Comparison of ENCODE assay signal across 8 cellular contexts in the genomic region with DNA sequence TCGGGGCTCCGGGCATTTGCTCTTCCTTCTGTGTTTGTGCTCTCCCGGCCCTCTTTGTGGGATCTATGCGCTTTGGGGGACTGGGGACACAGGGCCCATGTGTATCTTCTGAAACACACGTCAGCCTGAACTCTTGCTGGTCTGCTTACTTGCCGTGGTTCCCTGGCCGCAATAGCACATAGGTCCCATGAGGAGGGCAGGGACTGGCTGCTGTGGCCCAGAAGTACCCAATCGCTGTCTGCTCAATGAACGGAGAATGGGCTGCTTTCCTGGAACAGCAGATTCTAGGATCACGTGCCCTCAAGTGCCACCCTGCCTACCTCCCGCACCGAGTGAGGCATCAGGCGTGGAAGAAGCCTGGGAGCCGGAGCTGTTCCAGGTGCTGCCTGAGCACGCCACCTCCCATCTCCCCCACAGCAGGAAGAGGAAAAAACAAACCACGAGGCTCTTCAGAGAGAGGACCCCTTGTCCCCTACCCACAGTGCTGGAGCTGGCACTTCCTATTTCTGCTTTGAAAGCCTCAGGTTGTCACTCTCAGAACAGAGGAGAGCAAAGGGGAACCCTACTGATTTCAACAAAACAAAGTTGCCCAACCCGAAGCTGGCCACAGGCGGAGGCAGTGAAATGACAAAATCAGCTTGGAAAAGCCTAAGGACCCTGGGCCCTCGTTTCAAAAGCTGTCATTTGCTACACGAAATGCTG. TPM values are rescaled to one million over a fixed set of nuclear protein-coding genes. Genes with fewer than 3 reads are reported as not detected.
DNase-seq lines count a peak whose midpoint lies in the region; ATAC-seq, FAIRE-seq and TF ChIP-seq lines count a peak whose summit lies in the region.

No MANE protein-coding gene starts in this region.

- H3K79me1 ChIP-seq in neuronal stem cell (ENCODE audit: low read depth, low read length) = no peaks in the 10 kb centered on the region

- TF ChIP-seq CTCF in gastrocnemius medialis (IDR thresholded peaks at IDR 0.05 in 4 of 5, conservative IDR thresholded peaks at IDR 0.05 in 1 of 5) (no peak), GM13976 (IDR thresholded peaks at IDR 0.05; ENCODE audit: borderline replicate concordance, control extremely low read depth, extremely low read depth, insufficient read depth, missing control alignments) (no peak)

- peak overlapping the region in 1 of 4 donors; percentile 12 for H3K4me3 ChIP-seq in gastrocnemius medialis
- no peak overlapping the region for H3K4me3 ChIP-seq in neuronal stem cell (ENCODE audit: low read length in 2 of 2)

- no peak overlapping the region for H2BK12ac ChIP-seq in neuronal stem cell (ENCODE audit: low read length)

- H3K9me3 ChIP-seq in gastrocnemius medialis = no peaks in the 10 kb centered on the region
- H3K9me3 ChIP-seq in neuronal stem cell (replicated peaks in 1 of 2; ENCODE audit: control insufficient read depth in 2 of 2, insufficient read depth in 1 of 2, low read depth in 1 of 2, low read length in 2 of 2) = no peaks in the 10 kb centered on the region

- H3K27ac ChIP-seq in gastrocnemius medialis (peak overlapping the region; percentile 68 to 84 (median 74)), neuronal stem cell (replicated peaks; ENCODE audit: low read length) (no peak overlapping the region)

- H2AFZ ChIP-seq in neuronal stem cell (ENCODE audit: low read length) = no peak overlapping the region

- in situ Hi-C loops in G401 (cut with HindIII; ENCODE audit: low sequenced_read_pairs) = no loop called here
- in situ Hi-C loops in gastrocnemius medialis (cut with MboI; ENCODE audit: low sequenced_read_pairs in 4 of 4) = loop anchor here in 2 of 4 donors (25.0 kb wide), 2 partner anchors 131 to 581 kb away; a partner anchor contains a TSS
- in situ Hi-C loops in GM13976 (cut with MboI; ENCODE audit: low sequenced_read_pairs, unreplicated experiment) = loop anchor here (25.0 kb wide), 1 partner anchor 531 kb away; a partner anchor contains a TSS

- ATAC-seq in gastrocnemius medialis (peak in 1 of 2 donors; percentile 7), GM19328 (IDR thresholded peaks at IDR 0.05; ENCODE audit: unreplicated experiment) (no peak)

- no peak for TF ChIP-seq POLR2A in gastrocnemius medialis (IDR thresholded peaks at IDR 0.05)

- no peak overlapping the region for H2BK15ac ChIP-seq in neuronal stem cell (ENCODE audit: low read length)

- H3K9ac ChIP-seq in neuronal stem cell (ENCODE audit: low read depth, low read length, poor library complexity) = no peak overlapping the region

- H3K14ac ChIP-seq in neuronal stem cell (ENCODE audit: low read length) = no peak overlapping the region

- H3K4me1 ChIP-seq in gastrocnemius medialis (peaks cover 11 to 18% of the 10 kb centered on the region in 2 donors), neuronal stem cell (ENCODE audit: control insufficient read depth in 2 of 2, insufficient read depth in 1 of 2, low read depth in 1 of 2, low read length in 2 of 2) (peaks cover 2 to 4% of the 10 kb centered on the region in 2 donors)

- H4K8ac ChIP-seq in neuronal stem cell (ENCODE audit: low read depth, low read length) = no peak overlapping the region

- no peak overlapping the region for H3K4me2 ChIP-seq in neuronal stem cell (ENCODE audit: insufficient read depth, low read length, poor library complexity, severe bottlenecking)

- H4K91ac ChIP-seq in neuronal stem cell (ENCODE audit: low read depth, low read length, poor library complexity) = no peak overlapping the region

- peak; percentile 64 for DNase-seq in G401 (ENCODE audit: low spot score)
- peak; percentile 72 for DNase-seq in RCC 7860 (ENCODE audit: low spot score)
- DNase-seq in cerebellar cortex (ENCODE audit: low spot score) = peak; percentile 55
- peak in 1 of 2 donors; percentile 40 for DNase-seq in gastrocnemius medialis
- DNase-seq in middle frontal gyrus (ENCODE audit: extremely low spot score, low spot score) = no peak
- DNase-seq in GM13976 (ENCODE audit: low spot score) = no peak
- DNase-seq in neuronal stem cell (ENCODE audit: low spot score) = no peak

- WGBS in neuronal stem cell (ENCODE audit: extremely low coverage in 2 of 2, insufficient read length in 2 of 2, insufficient replicate concordance in 1 of 2), 2 donors = no CpG with 5 or more reads among the region's 20 CpGs

- FAIRE-seq in RCC 7860 (lab: Jason Lieb, UNC) = peak; percentile 51

- H2AK5ac ChIP-seq in neuronal stem cell (ENCODE audit: low read depth, low read length) = no peak overlapping the region

- H3K18ac ChIP-seq in neuronal stem cell (ENCODE audit: low read length) = no peak overlapping the region

- H3K27me3 ChIP-seq in gastrocnemius medialis (no peaks in the 10 kb centered on the region), neuronal stem cell (ENCODE audit: control insufficient read depth in 3 of 3, insufficient read depth in 3 of 3, low read depth in 1 of 3, low read length in 3 of 3) (peaks cover 0 to 3% (median 0%) of the 10 kb centered on the region in 3 experiments)

- no peak overlapping the region for H3K4ac ChIP-seq in neuronal stem cell (ENCODE audit: low read length)

- intact Hi-C loops in gastrocnemius medialis (cut with DNase I; ENCODE audit: low total_unique reads) = loop anchor here (10.0 kb wide), 3 partner anchors 168 to 948 kb away; a partner anchor contains a TSS

- H2BK5ac ChIP-seq in neuronal stem cell (ENCODE audit: low read length) = no peak overlapping the region

- H3K23ac ChIP-seq in neuronal stem cell (ENCODE audit: low read depth, low read length, poor library complexity) = no peak overlapping the region

- no peaks in the 10 kb centered on the region for H3K36me3 ChIP-seq in gastrocnemius medialis
- H3K36me3 ChIP-seq in neuronal stem cell (replicated peaks in 1 of 2; ENCODE audit: control insufficient read depth in 2 of 2, insufficient read depth in 2 of 2, low read length in 2 of 2) = peaks cover 6 to 40% of the 10 kb centered on the region in 2 donors

- no peak overlapping the region for H2BK120ac ChIP-seq in neuronal stem cell (ENCODE audit: low read depth, low read length)

RNA-seq across cellular contexts. Expression of a gene that starts 3.8 kb away (rescaled TPM):
- total RNA-seq in G401 (2014; rRNA removed; shearing (Covaris generic)) = 32.0 and 32.9 TPM in 2 replicates
- 10 to 100 TPM in 1 of 4 donors, 1 to 10 TPM in 3; 1.5 to 23.9 (median 7.6) TPM for total RNA-seq in gastrocnemius medialis
- 40.6 TPM for polyA plus RNA-seq in neuronal stem cell (2013, experiment 1 of 2)
- polyA plus RNA-seq in neuronal stem cell (2013, experiment 2 of 2) = 41.3 TPM

RNA-seq across cellular contexts. Expression of a gene that starts 4.5 kb away (rescaled TPM):
- total RNA-seq in G401 (2014; rRNA removed; shearing (Covaris generic)) = 12.0 and 13.2 TPM in 2 replicates
- 10 to 100 TPM in 3 of 4 donors, 1 to 10 TPM in 1; 8.8 to 17.5 (median 11.6) TPM for total RNA-seq in gastrocnemius medialis
- polyA plus RNA-seq in neuronal stem cell (2013, experiment 1 of 2) = 9.7 TPM
- polyA plus RNA-seq in neuronal stem cell (2013, experiment 2 of 2) = 9.8 TPM

RNA-seq across cellular contexts. Expression of a gene that starts 26.8 kb away (rescaled TPM):
- 47.5 and 47.8 TPM in 2 replicates for total RNA-seq in G401 (2014; rRNA removed; shearing (Covaris generic))
- 10 to 100 TPM; 28.3 to 44.5 (median 37.8) TPM for total RNA-seq in gastrocnemius medialis
- polyA plus RNA-seq in neuronal stem cell (2013, experiment 1 of 2) = 12.9 TPM
- 14.6 TPM for polyA plus RNA-seq in neuronal stem cell (2013, experiment 2 of 2)

RNA-seq across cellular contexts. Expression of a gene that starts 42.1 kb away (rescaled TPM):
- not detected in 2 replicates for total RNA-seq in G401 (2014; rRNA removed; shearing (Covaris generic))
- not detected for total RNA-seq in gastrocnemius medialis
- polyA plus RNA-seq in neuronal stem cell (2013, experiment 1 of 2) = not detected
- polyA plus RNA-seq in neuronal stem cell (2013, experiment 2 of 2) = not detected

RNA-seq across cellular contexts. Expression of a gene that starts 52.4 kb away (rescaled TPM):
- total RNA-seq in G401 (2014; rRNA removed; shearing (Covaris generic)) = 12.6 and 24.0 TPM in 2 replicates
- 10 to 100 TPM; 11.8 to 33.3 (median 21.0) TPM for total RNA-seq in gastrocnemius medialis
- 4.4 TPM for polyA plus RNA-seq in neuronal stem cell (2013, experiment 1 of 2)
- 4.5 TPM for polyA plus RNA-seq in neuronal stem cell (2013, experiment 2 of 2)

Comparison
In these comparisons a context has a peak if more than half of its experiments do, and no peak if none do; other contexts are left out.
1. DNase-seq: peak in G401 (single experiment), RCC 7860 (single experiment) and cerebellar cortex (single experiment); none in middle frontal gyrus (single experiment), GM13976 (single experiment) and neuronal stem cell (single experiment).